16 cellular contexts compared by ENCODE assay signal in genomic region chr2:141195087-141195486, GRCh38.
DNase-seq lines count a peak whose midpoint lies in the region; ATAC-seq and TF ChIP-seq lines count a peak whose summit lies in the region.
"Had no signal": no experiment of that assay in that cellular context is flagged by ENCODE, and none has a peak within 500 bp of the region (broad histone marks: within the 10 kb centered on the region; RNA-seq: fewer than 3 reads in every experiment).

No MANE protein-coding gene starts in this region.

- peaks cover 0 to 19% (median 6%) of the 10 kb centered on the region in 10 experiments; a peak in 9 of 20 replicates for H3K4me1 ChIP-seq in BLaER1 treated with 17β-estradiol and CSF1 and Interleukin-3, amounts not matched to agents 10 nM and 100 nM
- H3K4me1 ChIP-seq: BE2C, HAP-1 had no signal

- no peak overlapping the region for H3K4me3 ChIP-seq in BLaER1 treated with 17β-estradiol and CSF1 and Interleukin-3, amounts not matched to agents 10 nM and 100 nM
- H3K4me3 ChIP-seq in dorsolateral prefrontal cortex, result no peak overlapping the region
- H3K4me3 ChIP-seq: HAP-1 had no signal

- no peak for TF ChIP-seq CTCF in dorsolateral prefrontal cortex (IDR thresholded peaks at IDR 0.05 in 54 of 56, conservative IDR thresholded peaks at IDR 0.05 in 2 of 56; ENCODE audit: low read depth in 1 of 56, partially characterized antibody in 56 of 56)

- intact Hi-C loops in dorsolateral prefrontal cortex (cut with DNase I), result no loop called here

- DNase-seq in KG1 (lab: John Stamatoyannopoulos, UW) (peak; percentile 12), SK-N-DZ (ENCODE audit: low spot score) (peak; percentile 1), fibroblast of peridontal ligament (ENCODE audit: extremely low read depth) (peak; percentile 8), dorsolateral prefrontal cortex (no peak), NCI-H2107 (lab: John Stamatoyannopoulos, UW) (no peak)
- DNase-seq: BE2C; CD8-positive, alpha-beta memory T cell; DMS153; NCI-H1436; NCI-H2029 treated with DMSO at 0.1 percent for 48 hours; NCI-H82; SIG-M5 had no signal

- no peaks in the 10 kb centered on the region for H4K20me1 ChIP-seq in BLaER1 treated with 17β-estradiol and CSF1 and Interleukin-3, amounts not matched to agents 10 nM and 100 nM

- no peak overlapping the region for H3K27ac ChIP-seq in BLaER1 treated with 17β-estradiol and CSF1 and Interleukin-3, amounts not matched to agents 10 nM and 100 nM
- H3K27ac ChIP-seq in dorsolateral prefrontal cortex, result no peak overlapping the region

- H3K27me3 ChIP-seq in BLaER1 treated with 17β-estradiol and CSF1 and Interleukin-3, amounts not matched to agents 10 nM and 100 nM, result no peaks in the 10 kb centered on the region
- H3K27me3 ChIP-seq in dorsolateral prefrontal cortex, result no peaks in the 10 kb centered on the region
- H3K27me3 ChIP-seq: BE2C had no signal

- H3K4me2 ChIP-seq in BLaER1 treated with 17β-estradiol and CSF1 and Interleukin-3, amounts not matched to agents 10 nM and 100 nM, result peak overlapping the region in 7 of 11 experiments; percentile 1 to 37 (median 10); a peak in 6 of 22 replicates

- peaks cover 0 to 7% (median 0%) of the 10 kb centered on the region in 11 experiments; a peak in 4 of 22 replicates for H3K9me3 ChIP-seq in BLaER1 treated with 17β-estradiol and CSF1 and Interleukin-3, amounts not matched to agents 10 nM and 100 nM (replicated peaks in 1 of 11)
- H3K9me3 ChIP-seq: BE2C, HAP-1 had no signal

- no peak overlapping the region for H3K9ac ChIP-seq in BLaER1 treated with 17β-estradiol and CSF1 and Interleukin-3, amounts not matched to agents 10 nM and 100 nM

- no peaks in the 10 kb centered on the region for H3K36me3 ChIP-seq in BLaER1 treated with 17β-estradiol and CSF1 and Interleukin-3, amounts not matched to agents 10 nM and 100 nM
- H3K36me3 ChIP-seq: BE2C, HAP-1 had no signal

- no peak for ATAC-seq in HG03442 (IDR thresholded peaks at IDR 0.05; ENCODE audit: unreplicated experiment)
- ATAC-seq in GM21526 (IDR thresholded peaks at IDR 0.05; ENCODE audit: low FRiP score, unreplicated experiment), result no peak

Comparison
In these comparisons a context has a peak if more than half of its experiments do, and no peak if none do; other contexts are left out.
1. DNase-seq: peak in KG1 (single experiment), SK-N-DZ (single experiment) and fibroblast of peridontal ligament (single experiment); none in dorsolateral prefrontal cortex (0 of 10) and NCI-H2107 (single experiment).